Comparison of ENCODE assay signal across 18 cellular contexts in the genomic region with DNA sequence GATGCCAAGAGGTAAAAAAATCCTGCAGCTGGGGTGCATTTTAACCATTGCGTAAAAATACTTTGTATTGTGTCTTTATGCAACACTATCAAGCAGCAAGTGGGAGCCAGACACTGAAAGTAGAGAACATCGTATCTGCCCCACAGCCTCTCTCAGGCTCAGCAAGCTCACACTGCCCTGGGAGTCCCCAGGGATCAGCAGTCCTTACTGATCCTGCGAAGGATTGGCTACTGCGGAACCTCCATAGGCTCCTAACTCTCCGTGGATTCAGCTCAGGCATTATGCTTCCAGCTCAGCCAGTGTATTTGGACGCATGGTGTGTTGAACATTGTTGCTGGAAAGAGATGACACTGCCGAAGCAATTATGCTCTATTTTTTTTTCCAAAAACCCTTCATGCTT.
"Had no signal": no experiment of that assay in that cellular context is flagged by ENCODE, and none has a peak within 500 bp of the region (broad histone marks: within the 10 kb centered on the region; RNA-seq: fewer than 3 reads in every experiment).

No MANE protein-coding gene starts in this region.

- H3K79me2 ChIP-seq: hepatocyte had no signal

- H3K27me3 Mint-ChIP-seq: activated B cell treated with CpG ODN at 0.5 μM for 24 hours; activated CD8-positive, alpha-beta T cell treated with anti-CD3 and anti-CD28 coated beads for 36 hours; activated T-helper 17 cell treated with anti-CD3 and anti-CD28 coated beads, Interleukin-2, amount 50 U/mL, for 72 hours; effector memory CD8-positive, alpha-beta T cell; stimulated activated naive B cell treated with anti-CD40 and anti-IgM and Interleukin-4, amounts not matched to agents 10 μg/mL and 1 μg/mL and 100 μg/mL, for 72 hours had no signal

- H3K27me3 ChIP-seq: body of pancreas, hepatocyte, upper lobe of right lung had no signal

- H3K4me2 ChIP-seq: hepatocyte had no signal

- H3K27ac ChIP-seq: body of pancreas, hepatocyte, upper lobe of right lung had no signal

- H3K36me3 ChIP-seq: upper lobe of right lung had no signal

- H3K4me3 ChIP-seq: body of pancreas, hepatocyte, lung, upper lobe of right lung had no signal

- H3K4me1 Mint-ChIP-seq: activated B cell treated with CpG ODN at 0.5 μM for 24 hours; activated T-helper 17 cell treated with anti-CD3 and anti-CD28 coated beads, Interleukin-2, amount 50 U/mL, for 72 hours; mesothelial cell of epicardium; nephron; stimulated activated naive B cell treated with anti-CD40 and anti-IgM and Interleukin-4, amounts not matched to agents 10 μg/mL and 1 μg/mL and 100 μg/mL, for 72 hours had no signal

- H3K4me1 ChIP-seq: body of pancreas, upper lobe of right lung had no signal

- H3K27ac Mint-ChIP-seq: activated B cell treated with CpG ODN at 0.5 μM for 24 hours; activated CD8-positive, alpha-beta T cell treated with anti-CD3 and anti-CD28 coated beads for 36 hours; activated T-helper 17 cell treated with anti-CD3 and anti-CD28 coated beads, Interleukin-2, amount 50 U/mL, for 72 hours; effector memory CD8-positive, alpha-beta T cell; mesothelial cell of epicardium; nephron; stimulated activated naive B cell treated with anti-CD40 and anti-IgM and Interleukin-4, amounts not matched to agents 10 μg/mL and 1 μg/mL and 100 μg/mL, for 72 hours had no signal

- H3K4me3 Mint-ChIP-seq: activated B cell treated with CpG ODN at 0.5 μM for 24 hours; activated CD8-positive, alpha-beta T cell treated with anti-CD3 and anti-CD28 coated beads for 36 hours; activated T-helper 17 cell treated with anti-CD3 and anti-CD28 coated beads, Interleukin-2, amount 50 U/mL, for 72 hours; effector memory CD8-positive, alpha-beta T cell; mesothelial cell of epicardium; nephron; stimulated activated naive B cell treated with anti-CD40 and anti-IgM and Interleukin-4, amounts not matched to agents 10 μg/mL and 1 μg/mL and 100 μg/mL, for 72 hours had no signal

- H3K36me3 Mint-ChIP-seq: mesothelial cell of epicardium; stimulated activated naive B cell treated with anti-CD40 and anti-IgM and Interleukin-4, amounts not matched to agents 10 μg/mL and 1 μg/mL and 100 μg/mL, for 72 hours had no signal

- H3K9me3 ChIP-seq: body of pancreas, upper lobe of right lung had no signal

- ATAC-seq: activated CD8-positive, alpha-beta T cell treated with anti-CD3 and anti-CD28 coated beads for 36 hours; activated T-helper 17 cell treated with anti-CD3 and anti-CD28 coated beads, Interleukin-2, amount 50 U/mL, for 72 hours; body of pancreas; effector memory CD8-positive, alpha-beta T cell; stimulated activated naive B cell treated with anti-CD40 and anti-IgM and Interleukin-4, amounts not matched to agents 10 μg/mL and 1 μg/mL and 100 μg/mL, for 72 hours; upper lobe of right lung had no signal

- H2AFZ ChIP-seq: hepatocyte had no signal

- DNase-seq: activated B cell treated with CpG ODN at 0.5 μM for 24 hours; activated CD4-positive, alpha-beta T cell treated with anti-CD3 and anti-CD28 coated beads for 48 hours; activated CD8-positive, alpha-beta T cell treated with anti-CD3 and anti-CD28 coated beads for 36 hours; activated naive CD4-positive, alpha-beta T cell treated with Interleukin-2 at 50 U/mL for 16 hours; activated T-cell treated with anti-CD3 and anti-CD28 coated beads, Interleukin-2, amount 50 U/mL, for 1 hour; body of pancreas; caudate nucleus; effector memory CD8-positive, alpha-beta T cell; foreskin fibroblast; islet precursor cell; occipital lobe; stimulated activated naive B cell treated with anti-CD40 and anti-IgM and Interleukin-4, amounts not matched to agents 10 μg/mL and 1 μg/mL and 100 μg/mL, for 72 hours; upper lobe of right lung had no signal
